Comparison of ENCODE assay signal across 1 cellular context in genomic region chr1:40257688-40258444, GRCh38.
A peak's percentile ranks its signal among the peaks of the same experiment; 100 is the strongest.
TF ChIP-seq lines count a peak whose summit lies in the region.

Gene ZMPSTE24, plus strand, starts transcription at chr1:40258236. Its CDS starts 36 bp downstream, at chr1:40258272.

TF ChIP-seq in HEK293, 187 proteins besides CTCF, POLR2A, EP300 and RAD21 (continued from another document and continues in another):
- TF ChIP-seq HIC1 (tag by site-specific recombination; IDR thresholded peaks at IDR 0.05), result peak; percentile 80
- peak; percentile 90 for TF ChIP-seq PRDM1 (tag by site-specific recombination; IDR thresholded peaks at IDR 0.05)
- TF ChIP-seq ZNF530 (tag by site-specific recombination; IDR thresholded peaks at IDR 0.05; ENCODE audit: low read depth), result no peak
- TF ChIP-seq ZNF76 (tag by site-specific recombination; IDR thresholded peaks at IDR 0.05; ENCODE audit: borderline replicate concordance, low read depth), result peak; percentile 93
- peak; percentile 100 for TF ChIP-seq ZBTB48 (tag by site-specific recombination; IDR thresholded peaks at IDR 0.05)
- peak; percentile 94 for TF ChIP-seq INSM2 (tag by site-specific recombination; IDR thresholded peaks at IDR 0.05)
- TF ChIP-seq ZNF121 (tag by site-specific recombination; IDR thresholded peaks at IDR 0.05), result peak; percentile 90; the same call in 1 of the 2 replicates
- TF ChIP-seq ZBTB44 (tag by site-specific recombination; IDR thresholded peaks at IDR 0.05), result peak; percentile 84
- TF ChIP-seq GLI2 (tag by site-specific recombination; IDR thresholded peaks at IDR 0.05; ENCODE audit: borderline replicate concordance, low read depth), result no peak
- 0 out of 2 replicates have a peak, but pooled peaks have one; percentile 43 for TF ChIP-seq PBX3 (CRISPR knock-in tag; IDR thresholded peaks at IDR 0.05)
- TF ChIP-seq KLF8 (tag by site-specific recombination; IDR thresholded peaks at IDR 0.05), result peak; percentile 100
- TF ChIP-seq ZBTB49 (tag by site-specific recombination; IDR thresholded peaks at IDR 0.05; ENCODE audit: low read depth), result no peak
- peak; percentile 99 for TF ChIP-seq SP2 (tag by site-specific recombination; IDR thresholded peaks at IDR 0.05)
- no peak for TF ChIP-seq HOXA7 (CRISPR knock-in tag; IDR thresholded peaks at IDR 0.05; ENCODE audit: borderline replicate concordance)
- TF ChIP-seq ZBTB8A (tag by site-specific recombination; IDR thresholded peaks at IDR 0.05), result peak; percentile 74; the same call in 1 of the 2 replicates
- peak; percentile 96 for TF ChIP-seq ZNF24 (tag by site-specific recombination; IDR thresholded peaks at IDR 0.05)
- TF ChIP-seq ZSCAN23 (tag by site-specific recombination; IDR thresholded peaks at IDR 0.05), result peak; percentile 96
- TF ChIP-seq ZNF394 (tag by site-specific recombination; IDR thresholded peaks at IDR 0.05; ENCODE audit: borderline replicate concordance), result peak; percentile 94
- TF ChIP-seq ZNF155 (tag by site-specific recombination; IDR thresholded peaks at IDR 0.05), result no peak
- no peak for TF ChIP-seq ZNF138 (tag by site-specific recombination; IDR thresholded peaks at IDR 0.05; ENCODE audit: borderline replicate concordance)
- TF ChIP-seq ZNF704 (tag by site-specific recombination; IDR thresholded peaks at IDR 0.05), result peak; percentile 95
- peak; percentile 100 for TF ChIP-seq KLF17 (tag by site-specific recombination; IDR thresholded peaks at IDR 0.05)
- TF ChIP-seq ZNF549 (tag by site-specific recombination; IDR thresholded peaks at IDR 0.05), result no peak
- peak; percentile 92 for TF ChIP-seq IKZF3 (tag by site-specific recombination; IDR thresholded peaks at IDR 0.05)
- no peak for TF ChIP-seq ZNF830 (tag by site-specific recombination; IDR thresholded peaks at IDR 0.05; ENCODE audit: low read depth)
- TF ChIP-seq ZNF2 (tag by site-specific recombination; IDR thresholded peaks at IDR 0.05), result peak; percentile 99
- no peak for TF ChIP-seq ZNF548 (tag by site-specific recombination; IDR thresholded peaks at IDR 0.05)
- no peak for TF ChIP-seq ZNF658 (tag by site-specific recombination; IDR thresholded peaks at IDR 0.05)
- TF ChIP-seq ZNF501 (tag by site-specific recombination; IDR thresholded peaks at IDR 0.05), result peak; percentile 100
- TF ChIP-seq ZNF596 (tag by site-specific recombination; IDR thresholded peaks at IDR 0.05), result no peak
- peak; percentile 96 for TF ChIP-seq ZBTB20 (tag by site-specific recombination; IDR thresholded peaks at IDR 0.05)
- peak; percentile 70 for TF ChIP-seq FEZF1 (tag by site-specific recombination; IDR thresholded peaks at IDR 0.05)
- TF ChIP-seq ATF2 (tag by site-specific recombination; IDR thresholded peaks at IDR 0.05; ENCODE audit: low read depth), result peak; percentile 32; the same call in 1 of the 2 replicates
- 0 out of 2 replicates have a peak, but pooled peaks have one; percentile 71 for TF ChIP-seq ZNF837 (tag by site-specific recombination; IDR thresholded peaks at IDR 0.05)
- no peak for TF ChIP-seq ZNF791 (tag by site-specific recombination; IDR thresholded peaks at IDR 0.05)
- peak; percentile 99 for TF ChIP-seq ZNF639 (tag by site-specific recombination; IDR thresholded peaks at IDR 0.05)
- peak; percentile 79 for TF ChIP-seq GLIS2 (tag by site-specific recombination; IDR thresholded peaks at IDR 0.05)
- no peak for TF ChIP-seq ZNF23 (tag by site-specific recombination; IDR thresholded peaks at IDR 0.05; ENCODE audit: borderline replicate concordance)
- TF ChIP-seq ZNF645 (tag by site-specific recombination; IDR thresholded peaks at IDR 0.05), result no peak
- 0 out of 2 replicates have a peak, but pooled peaks have one; percentile 17 for TF ChIP-seq BCL11B (tag by site-specific recombination; IDR thresholded peaks at IDR 0.05; ENCODE audit: low read depth)
- TF ChIP-seq ZNF248 (tag by site-specific recombination; IDR thresholded peaks at IDR 0.05), result no peak
- TF ChIP-seq ZNF623 (tag by site-specific recombination; IDR thresholded peaks at IDR 0.05), result peak; percentile 66
- peak; percentile 99 for TF ChIP-seq KLF9 (tag by site-specific recombination; IDR thresholded peaks at IDR 0.05; ENCODE audit: low read depth)
- TF ChIP-seq SETDB1 (IDR thresholded peaks at IDR 0.05; ENCODE audit: insufficient read length, low read length), result no peak
- TF ChIP-seq KLF1 (tag by site-specific recombination; IDR thresholded peaks at IDR 0.05), result peak; percentile 94
- peak; percentile 98 for TF ChIP-seq GLI4 (tag by site-specific recombination; IDR thresholded peaks at IDR 0.05)
- no peak for TF ChIP-seq ZNF571 (tag by site-specific recombination; IDR thresholded peaks at IDR 0.05)
- TF ChIP-seq ZNF585B (tag by site-specific recombination; IDR thresholded peaks at IDR 0.05), result no peak
- TF ChIP-seq GFI1B (tag by site-specific recombination; IDR thresholded peaks at IDR 0.05), result peak; percentile 56; the same call in 1 of the 2 replicates
- peak; percentile 60; the same call in 1 of the 2 replicates for TF ChIP-seq OSR2 (tag by site-specific recombination; IDR thresholded peaks at IDR 0.05)
- peak; percentile 97 for TF ChIP-seq ZNF335 (tag by site-specific recombination; conservative IDR thresholded peaks at IDR 0.05)
- peak; percentile 95 for TF ChIP-seq ZNF366 (tag by site-specific recombination; conservative IDR thresholded peaks at IDR 0.05)
- no peak for TF ChIP-seq RBAK (tag by site-specific recombination; IDR thresholded peaks at IDR 0.05)
- no peak for TF ChIP-seq ZNF174 (tag by site-specific recombination; IDR thresholded peaks at IDR 0.05)
- peak; percentile 4; the same call in 1 of the 2 replicates for TF ChIP-seq ZNF433 (tag by site-specific recombination; IDR thresholded peaks at IDR 0.05; ENCODE audit: low read depth)
- peak; percentile 4 for TF ChIP-seq ZNF510 (tag by site-specific recombination; IDR thresholded peaks at IDR 0.05; ENCODE audit: insufficient replicate concordance)
- peak; percentile 97 for TF ChIP-seq ZIC2 (tag by site-specific recombination; IDR thresholded peaks at IDR 0.05)
